Comparison of ENCODE assay signal across 9 cellular contexts in genomic region chr4:122733805-122734155, GRCh38. TPM values are rescaled to one million over a fixed set of nuclear protein-coding genes. Genes with fewer than 3 reads are reported as not detected.
DNase-seq lines count a peak whose midpoint lies in the region; ATAC-seq and TF ChIP-seq lines count a peak whose summit lies in the region.
"Had no signal": no experiment of that assay in that cellular context is flagged by ENCODE, and none has a peak within 500 bp of the region (broad histone marks: within the 10 kb centered on the region; RNA-seq: fewer than 3 reads in every experiment).

No MANE protein-coding gene starts in this region.

- H3K36me3 Mint-ChIP-seq in CD4-positive, alpha-beta memory T cell = peaks cover 5 to 11% of the 10 kb centered on the region in 2 donors
- peaks cover 33% of the 10 kb centered on the region for H3K36me3 Mint-ChIP-seq in nephron (ENCODE audit: low read depth)

- H3K27ac ChIP-seq in CD4-positive, alpha-beta memory T cell (ENCODE audit: low read depth, low read length) = peak overlapping the region; percentile 75
- H3K27ac ChIP-seq in ectodermal cell (ENCODE audit: insufficient read depth, low read depth, low read length, poor library complexity, severe bottlenecking) = no peak overlapping the region

- H3K4me1 Mint-ChIP-seq in CD4-positive, alpha-beta memory T cell = peaks cover 11 to 22% (median 17%) of the 10 kb centered on the region in 4 donors
- H3K4me1 Mint-ChIP-seq in nephron = peaks cover 31% of the 10 kb centered on the region

- no peaks in the 10 kb centered on the region for H3K36me3 ChIP-seq in CD4-positive, alpha-beta memory T cell (ENCODE audit: insufficient read depth, low read length)
- H3K36me3 ChIP-seq in ectodermal cell (ENCODE audit: control insufficient read depth, insufficient read depth, low read length) = no peaks in the 10 kb centered on the region

- no peak for DNase-seq in CD4-positive, alpha-beta memory T cell
- DNase-seq in M059J (ENCODE audit: low read depth) (peak; percentile 39), dermis blood vessel endothelial cell (no peak), LoVo (ENCODE audit: low spot score) (no peak), NCI-H446 treated with DMSO at 0.1 percent for 48 hours (lab: John Stamatoyannopoulos, UW) (no peak)
- DNase-seq: NCI-H345 had no signal

- POLR2A ChIA-PET in CD4-positive, alpha-beta memory T cell (lab: Charles Lee; ENCODE audit: partially characterized antibody) = no interaction called here

- ATAC-seq in GM18873 (IDR thresholded peaks at IDR 0.05; ENCODE audit: low FRiP score, unreplicated experiment) = no peak

- intact Hi-C loops in CD4-positive, alpha-beta memory T cell (cut with micrococcal nuclease) = loop anchor here (5.0 kb wide), 1 partner anchor 911 kb away; the partner anchor contains the start of gene CCNA2

- WGBS in ectodermal cell, 2 experiments = 100% methylated on average over 1 of the region's 1 CpG; no CpG with 5 or more reads in 1 of the 2 experiments

- peak overlapping the region in 7 of 8 donors; percentile 97 to 99 (median 98) for H3K4me3 Mint-ChIP-seq in CD4-positive, alpha-beta memory T cell
- peak overlapping the region; percentile 95 to 96 (median 95) for H3K4me3 Mint-ChIP-seq in nephron

- no peaks in the 10 kb centered on the region for H3K27me3 ChIP-seq in CD4-positive, alpha-beta memory T cell (ENCODE audit: insufficient read depth, low read length)
- no peaks in the 10 kb centered on the region for H3K27me3 ChIP-seq in ectodermal cell (ENCODE audit: control insufficient read depth, insufficient read depth, low read length, poor library complexity, severe bottlenecking)

- peak overlapping the region in 6 of 7 donors; percentile 95 to 100 (median 99) for H3K27ac Mint-ChIP-seq in CD4-positive, alpha-beta memory T cell
- H3K27ac Mint-ChIP-seq in nephron = peak overlapping the region; percentile 91 to 97 (median 96)

- peaks cover 19% of the 10 kb centered on the region for H3K4me1 ChIP-seq in CD4-positive, alpha-beta memory T cell (ENCODE audit: insufficient read depth, low read length)
- no peaks in the 10 kb centered on the region for H3K4me1 ChIP-seq in ectodermal cell (ENCODE audit: control insufficient read depth, insufficient read depth, low read length)

- no peaks in the 10 kb centered on the region for H3K9me3 ChIP-seq in CD4-positive, alpha-beta memory T cell (ENCODE audit: control insufficient read depth in 1 of 2, low read length in 2 of 2)
- H3K9me3 ChIP-seq in ectodermal cell (ENCODE audit: control insufficient read depth, low read length) = no peaks in the 10 kb centered on the region

- no peak overlapping the region for H3K4me3 ChIP-seq in CD4-positive, alpha-beta memory T cell (ENCODE audit: low read length in 2 of 2)
- H3K4me3 ChIP-seq in ectodermal cell (ENCODE audit: insufficient read depth, low read depth, low read length) = peak overlapping the region; percentile 51

- H3K9me3 Mint-ChIP-seq in CD4-positive, alpha-beta memory T cell = peaks cover 0 to 2% (median 0%) of the 10 kb centered on the region in 8 donors
- peaks cover 11% of the 10 kb centered on the region for H3K9me3 Mint-ChIP-seq in nephron

- no peaks in the 10 kb centered on the region for H3K27me3 Mint-ChIP-seq in CD4-positive, alpha-beta memory T cell
- H3K27me3 Mint-ChIP-seq in nephron (ENCODE audit: low read depth) = no peaks in the 10 kb centered on the region

- CTCF ChIA-PET in CD4-positive, alpha-beta memory T cell (lab: Charles Lee; ENCODE audit: partially characterized antibody) = no interaction called here

- no peak for TF ChIP-seq CTCF in nephron (IDR thresholded peaks at IDR 0.05; ENCODE audit: unreplicated experiment in 3 of 3)

RNA-seq across cellular contexts. Expression of gene BBS12, which starts 1.3 kb away (rescaled TPM):
- total RNA-seq in CD4-positive, alpha-beta memory T cell = 1 to 10 TPM; 3.7 to 4.1 TPM
- 1 to 10 TPM; 1.7 to 2.0 TPM for polyA plus RNA-seq in CD4-positive, alpha-beta memory T cell
- total RNA-seq in M059J (2014; rRNA removed; shearing (Covaris generic)) = 2.4 and 4.7 TPM in 2 replicates
- polyA plus RNA-seq in ectodermal cell (2013, experiment 1 of 4) = 7.3 TPM
- polyA plus RNA-seq in ectodermal cell (2013, experiment 2 of 4) = 7.3 TPM
- 6.6 TPM for polyA plus RNA-seq in ectodermal cell (2013, experiment 3 of 4)
- 7.2 TPM for polyA plus RNA-seq in ectodermal cell (2013, experiment 4 of 4)
- total RNA-seq in dermis blood vessel endothelial cell = 5.2 and 6.0 TPM in 2 replicates
